ENCODE assay signal across 14 cellular contexts in genomic region chr2:181376999-181377398, GRCh38.
DNase-seq lines count a peak whose midpoint lies in the region; ATAC-seq, FAIRE-seq and TF ChIP-seq lines count a peak whose summit lies in the region.
"Had no signal": no experiment of that assay in that cellular context is flagged by ENCODE, and none has a peak within 500 bp of the region (broad histone marks: within the 10 kb centered on the region; RNA-seq: fewer than 3 reads in every experiment).

No MANE protein-coding gene starts in this region.

- H3F3A ChIP-seq in DOHH2 (ENCODE audit: control insufficient read depth, insufficient read depth): peaks cover 2% of the 10 kb centered on the region; the same call in 1 of the 2 replicates

- H3K79me2 ChIP-seq in DOHH2 (ENCODE audit: control insufficient read depth, low read length): no peaks in the 10 kb centered on the region
- H3K79me2 ChIP-seq in K562 (ENCODE audit: control insufficient read depth, insufficient read depth, low read length): no peaks in the 10 kb centered on the region

- H3K9ac ChIP-seq in K562 (ENCODE audit: insufficient read depth in 1 of 2, low read depth in 2 of 2, low read length in 2 of 2) (no peak overlapping the region), kidney (ENCODE audit: low read length in 2 of 2) (no peak overlapping the region)

- TF ChIP-seq CTCF in DOHH2 (IDR thresholded peaks at IDR 0.05; ENCODE audit: low read depth, low read length, poor library complexity, severe bottlenecking): no peak
- TF ChIP-seq CTCF in K562 (IDR thresholded peaks at IDR 0.05 in 2 of 3, conservative IDR thresholded peaks at IDR 0.05 in 1 of 3; ENCODE audit: insufficient read depth in 2 of 3, low read depth in 1 of 3, low read length in 3 of 3): no peak
- TF ChIP-seq CTCF in kidney (IDR thresholded peaks at IDR 0.05; ENCODE audit: borderline replicate concordance, extremely low read depth, insufficient read depth): no peak
- no peak for TF ChIP-seq CTCF in heart left ventricle (IDR thresholded peaks at IDR 0.05)

- intact Hi-C loops in K562 (cut with micrococcal nuclease): no loop called here
- intact Hi-C loops in kidney (cut with DNase I): no loop called here
- intact Hi-C loops in heart left ventricle (cut with DNase I): no loop called here

- H3K4me3 ChIP-seq in DOHH2 (ENCODE audit: low read length): peak overlapping the region; percentile 21; the same call in 1 of the 2 replicates
- H3K4me3 ChIP-seq in K562: no peak overlapping the region
- H3K4me3 ChIP-seq in kidney (ENCODE audit: low read length in 2 of 2): no peak overlapping the region
- H3K4me3 ChIP-seq in heart left ventricle: no peak overlapping the region
- H3K4me3 ChIP-seq: HAP-1 had no signal

- no peaks in the 10 kb centered on the region for H3K9me2 ChIP-seq in DOHH2 (replicated peaks; ENCODE audit: control insufficient read depth, low read length)

- 0% methylated on average over 1 of the region's 1 CpG for WGBS in K562 (ENCODE audit: insufficient coverage, low coverage, missing lambda C conversion rate)
- 72 to 84% (median 76%) methylated on average over 1 of the region's 1 CpG for WGBS in heart left ventricle, 4 donors

- FAIRE-seq in K562 (lab: Jason Lieb, UNC): peak; percentile 32
- FAIRE-seq in kidney (lab: Jason Lieb, UNC): peak; percentile 3
- FAIRE-seq: A204.1, H1 had no signal

- H3K27ac ChIP-seq in DOHH2 (ENCODE audit: low read depth, low read length): no peak overlapping the region
- peak overlapping the region; percentile 53 for H3K27ac ChIP-seq in KOPT-K1 (ENCODE audit: low read depth, low read length, poor library complexity, severe bottlenecking)
- no peak overlapping the region for H3K27ac ChIP-seq in K562 (ENCODE audit: extremely low read depth, low read depth, low read length)
- H3K27ac ChIP-seq in kidney (ENCODE audit: low read depth in 2 of 2, low read length in 2 of 2): no peak overlapping the region
- no peak overlapping the region for H3K27ac ChIP-seq in heart left ventricle
- H3K27ac ChIP-seq: C4-2B had no signal

- peak overlapping the region; percentile 47 for H3K4me2 ChIP-seq in DOHH2 (ENCODE audit: low read length)
- H3K4me2 ChIP-seq in K562 (ENCODE audit: insufficient read depth, low read length): no peak overlapping the region

- H3K36me3 ChIP-seq in DOHH2 (ENCODE audit: control insufficient read depth, low read length) (no peaks in the 10 kb centered on the region), KOPT-K1 (ENCODE audit: insufficient read depth, low read length) (no peaks in the 10 kb centered on the region), K562 (ENCODE audit: control insufficient read depth, insufficient read depth, low read length) (no peaks in the 10 kb centered on the region), kidney (ENCODE audit: control insufficient read depth in 1 of 2, insufficient read depth in 2 of 2, low read length in 2 of 2) (no peaks in the 10 kb centered on the region), heart left ventricle (no peaks in the 10 kb centered on the region)
- H3K36me3 ChIP-seq: BE2C, HAP-1 had no signal

- H2AFZ ChIP-seq in K562 (ENCODE audit: low read depth, low read length): no peak overlapping the region

- no peaks in the 10 kb centered on the region for H4K20me1 ChIP-seq in DOHH2 (ENCODE audit: control insufficient read depth, insufficient read depth, low read depth, low read length)
- no peaks in the 10 kb centered on the region for H4K20me1 ChIP-seq in K562 (replicated peaks; ENCODE audit: control insufficient read depth, insufficient read depth, low read length)

- in situ Hi-C loops in K562 (cut with MboI): no loop called here

- H3K9me1 ChIP-seq in K562 (ENCODE audit: control insufficient read depth, insufficient read depth, low read length): no peaks in the 10 kb centered on the region

- H3K27me3 ChIP-seq in DOHH2 (ENCODE audit: control insufficient read depth, low read length) (no peaks in the 10 kb centered on the region), K562 (ENCODE audit: control insufficient read depth in 2 of 2, insufficient read depth in 2 of 2, low read length in 2 of 2) (no peaks in the 10 kb centered on the region), heart left ventricle (no peaks in the 10 kb centered on the region)
- H3K27me3 ChIP-seq: BE2C had no signal

- TF ChIP-seq EP300 in K562 (IDR thresholded peaks at IDR 0.05; ENCODE audit: low read length): no peak

- no peak for DNase-seq in K562 (ENCODE audit: extremely low read depth in 1 of 4, low spot score in 3 of 4)
- no peak for DNase-seq in kidney
- no peak for DNase-seq in heart left ventricle
- DNase-seq in NCI-H146 (lab: John Stamatoyannopoulos, UW): no peak
- DNase-seq: BE2C; CD4-positive, alpha-beta memory T cell; DMS79 treated with DMSO at 0.1 percent for 48 hours had no signal

- POLR2A ChIA-PET in K562 (lab: Yijun Ruan, JAX): no interaction called here

- H3K9me3 ChIP-seq in DOHH2 (ENCODE audit: control insufficient read depth, insufficient read depth, low read length): no peaks in the 10 kb centered on the region
- H3K9me3 ChIP-seq in KOPT-K1 (ENCODE audit: insufficient read depth, low read length, poor library complexity, severe bottlenecking): no peaks in the 10 kb centered on the region
- H3K9me3 ChIP-seq in K562 (replicated peaks; ENCODE audit: control insufficient read depth, insufficient read depth, low read depth, low read length): no peaks in the 10 kb centered on the region
- no peaks in the 10 kb centered on the region for H3K9me3 ChIP-seq in kidney (ENCODE audit: control insufficient read depth in 1 of 2, low read length in 2 of 2)
- H3K9me3 ChIP-seq in heart left ventricle: no peaks in the 10 kb centered on the region
- H3K9me3 ChIP-seq: BE2C, HAP-1 had no signal

- no peak for ATAC-seq in K562
- ATAC-seq in heart left ventricle: no peak
- ATAC-seq in GM21737 (IDR thresholded peaks at IDR 0.05; ENCODE audit: unreplicated experiment): no peak

- no TSS peak for BruUV-seq in K562 (replicated peaks; lab: Mats Ljungman, UMichigan)

- H3K4me1 ChIP-seq in DOHH2 (ENCODE audit: control insufficient read depth, low read length) (peaks cover 21% of the 10 kb centered on the region), K562 (replicated peaks in 1 of 2; ENCODE audit: control insufficient read depth in 2 of 2, insufficient read depth in 2 of 2, low read length in 2 of 2) (no peaks in the 10 kb centered on the region), kidney (ENCODE audit: control insufficient read depth in 1 of 2, insufficient read depth in 1 of 2, low read depth in 1 of 2, low read length in 2 of 2) (no peaks in the 10 kb centered on the region), heart left ventricle (peaks cover 0 to 16% (median 3%) of the 10 kb centered on the region in 12 donors)
- H3K4me1 ChIP-seq: BE2C, HAP-1 had no signal

- TF ChIP-seq RAD21 in K562 (CRISPR knock-in tag; conservative IDR thresholded peaks at IDR 0.05 in 1 of 2, IDR thresholded peaks at IDR 0.05 in 1 of 2): no peak

- TF ChIP-seq POLR2A in K562 (conservative IDR thresholded peaks at IDR 0.05) (no peak), heart left ventricle (IDR thresholded peaks at IDR 0.05) (no peak)

- CTCF ChIA-PET in K562 (lab: Yijun Ruan, JAX; ENCODE audit: low intra/inter-chr PET ratio): no interaction called here

TF ChIP-seq in K562, 482 proteins besides CTCF, POLR2A, EP300 and RAD21 (continues in another document):
- TF ChIP-seq MAZ (CRISPR knock-in tag; conservative IDR thresholded peaks at IDR 0.05 in 1 of 2, IDR thresholded peaks at IDR 0.05 in 1 of 2): no peak
- TF ChIP-seq ZNF699 (CRISPR knock-in tag; IDR thresholded peaks at IDR 0.05; ENCODE audit: insufficient replicate concordance): no peak
- TF ChIP-seq PTTG1 (tag; IDR thresholded peaks at IDR 0.05; ENCODE audit: low read depth): no peak
- no peak for TF ChIP-seq CBFB (CRISPR knock-in tag; IDR thresholded peaks at IDR 0.05)
- no peak for TF ChIP-seq BMI1 (IDR thresholded peaks at IDR 0.05; ENCODE audit: low read length)
- TF ChIP-seq TOE1 (IDR thresholded peaks at IDR 0.05; ENCODE audit: borderline replicate concordance): no peak
- no peak for TF ChIP-seq TOE1 (CRISPR knock-in tag; IDR thresholded peaks at IDR 0.05; ENCODE audit: borderline replicate concordance, low read depth)
- no peak for TF ChIP-seq GTF2B (IDR thresholded peaks at IDR 0.05; ENCODE audit: extremely low read depth, insufficient read length)
- no peak for TF ChIP-seq GTF2E2 (tag; IDR thresholded peaks at IDR 0.05)
- TF ChIP-seq POLR2H (tag; IDR thresholded peaks at IDR 0.05; ENCODE audit: low read depth): no peak
- no peak for TF ChIP-seq ZNF41 (CRISPR knock-in tag; conservative IDR thresholded peaks at IDR 0.05)
